1 cellular context compared by ENCODE assay signal in the genomic region with DNA sequence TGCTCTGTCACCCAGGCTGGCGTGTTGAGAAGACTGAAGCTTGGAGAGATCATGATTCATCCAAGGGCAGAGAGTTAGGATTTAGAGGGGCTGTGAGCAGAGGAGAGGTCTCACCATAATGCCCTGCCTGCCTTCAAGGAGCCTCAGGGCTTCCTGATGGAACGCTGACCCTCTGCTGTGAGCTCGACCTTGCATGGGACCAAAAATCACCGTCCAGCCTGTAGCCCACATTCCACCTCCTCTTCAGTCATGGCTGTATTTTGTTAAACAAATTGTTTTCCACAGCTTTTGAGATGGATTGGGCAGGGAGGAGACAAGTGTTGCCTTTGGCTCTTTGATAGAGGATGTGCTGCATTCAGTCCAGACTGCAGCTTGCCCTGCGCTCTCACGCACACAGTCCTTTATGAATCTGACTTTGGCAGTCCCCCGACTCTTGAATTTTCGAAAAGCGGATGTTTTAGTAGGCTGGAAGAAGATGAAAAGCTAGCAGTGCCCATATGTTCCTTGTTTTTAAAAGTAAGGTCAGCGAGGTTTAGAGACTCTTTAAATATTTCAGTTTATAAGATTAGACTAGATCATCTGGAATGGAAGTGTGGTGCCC.
TF ChIP-seq lines count a peak whose summit lies in the region.

No MANE protein-coding gene starts in this region.

TF ChIP-seq in IMR-90, 13 proteins besides CTCF, POLR2A, EP300 and RAD21 (continued from another document):
- TF ChIP-seq, protein P1, sequence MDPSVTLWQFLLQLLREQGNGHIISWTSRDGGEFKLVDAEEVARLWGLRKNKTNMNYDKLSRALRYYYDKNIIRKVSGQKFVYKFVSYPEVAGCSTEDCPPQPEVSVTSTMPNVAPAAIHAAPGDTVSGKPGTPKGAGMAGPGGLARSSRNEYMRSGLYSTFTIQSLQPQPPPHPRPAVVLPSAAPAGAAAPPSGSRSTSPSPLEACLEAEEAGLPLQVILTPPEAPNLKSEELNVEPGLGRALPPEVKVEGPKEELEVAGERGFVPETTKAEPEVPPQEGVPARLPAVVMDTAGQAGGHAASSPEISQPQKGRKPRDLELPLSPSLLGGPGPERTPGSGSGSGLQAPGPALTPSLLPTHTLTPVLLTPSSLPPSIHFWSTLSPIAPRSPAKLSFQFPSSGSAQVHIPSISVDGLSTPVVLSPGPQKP (IDR thresholded peaks at IDR 0.05; ENCODE audit: borderline replicate concordance, low read depth, low read length), result no peak
- no peak for TF ChIP-seq CHD1 (IDR thresholded peaks at IDR 0.05; ENCODE audit: low read depth, low read length)
- TF ChIP-seq MAFK (IDR thresholded peaks at IDR 0.05; ENCODE audit: low read depth, low read length), result no peak
- no peak for TF ChIP-seq MXI1 (IDR thresholded peaks at IDR 0.05; ENCODE audit: borderline replicate concordance, low read depth, low read length)
- no peak for TF ChIP-seq SMC3 (IDR thresholded peaks at IDR 0.05; ENCODE audit: low read depth, low read length)
- TF ChIP-seq RCOR1 (IDR thresholded peaks at IDR 0.05; ENCODE audit: insufficient replicate concordance, low read length), result no peak
- TF ChIP-seq FOS (IDR thresholded peaks at IDR 0.05; ENCODE audit: low read depth, low read length), result no peak
- TF ChIP-seq RFX5 (IDR thresholded peaks at IDR 0.05; ENCODE audit: low read depth, low read length), result no peak
- TF ChIP-seq CEBPB (IDR thresholded peaks at IDR 0.05; ENCODE audit: low read depth, low read length), result no peak
- TF ChIP-seq NFE2L2 (IDR thresholded peaks at IDR 0.05; ENCODE audit: low read depth, low read length), result no peak
TF ChIP-seq in IMR-90: peak in this region for 0.
